9 cellular contexts compared by ENCODE assay signal in the genomic region with DNA sequence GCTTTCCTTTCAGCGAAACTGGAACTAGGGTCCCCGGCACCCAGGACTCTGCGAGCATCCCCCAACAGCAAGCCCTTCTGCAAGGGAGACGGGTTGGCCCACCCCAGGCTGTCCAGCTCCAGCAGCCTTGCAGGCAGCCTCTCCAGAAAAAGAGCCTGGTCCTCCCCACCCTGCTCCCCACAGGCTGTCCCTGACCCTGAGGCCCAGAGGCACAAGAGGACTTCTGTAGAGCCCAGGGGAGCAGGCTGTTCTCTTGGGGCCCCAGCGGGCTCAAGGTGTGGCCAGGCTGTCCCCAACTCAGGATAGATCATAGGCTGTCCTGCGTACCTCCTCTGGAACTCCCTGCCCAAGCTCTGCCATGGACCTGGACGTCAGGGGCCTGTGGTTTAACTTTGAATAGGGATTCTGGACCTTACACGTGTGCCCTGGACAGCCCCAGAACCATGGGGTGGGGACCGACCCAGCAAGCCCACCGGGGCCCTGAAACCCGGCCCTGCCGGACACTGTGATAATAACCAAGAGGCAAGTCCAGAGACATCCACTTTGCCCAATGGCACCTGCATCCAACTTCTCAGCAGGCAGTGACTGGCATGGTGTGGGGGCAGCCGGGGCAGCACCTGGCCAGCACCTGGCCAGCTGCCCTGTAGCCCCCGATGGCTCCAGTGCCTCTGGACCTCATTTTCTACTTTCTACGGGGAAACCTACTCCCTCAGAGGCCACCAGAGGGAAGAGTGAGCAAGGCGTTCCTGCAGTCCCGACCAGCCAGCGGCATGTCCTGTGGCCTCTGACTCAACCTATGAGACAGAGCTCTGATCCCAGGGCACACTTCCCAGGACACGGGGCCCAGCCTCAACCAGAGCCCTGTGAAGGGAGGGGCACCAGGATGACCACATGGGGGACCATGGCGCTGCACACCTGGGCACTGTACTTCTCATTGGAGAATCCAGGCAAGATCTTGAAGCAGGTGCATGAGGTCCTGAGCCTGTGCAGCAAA. TPM values are rescaled to one million over a fixed set of nuclear protein-coding genes. Genes with fewer than 3 reads are reported as not detected.
DNase-seq lines count a peak whose midpoint lies in the region; ATAC-seq, FAIRE-seq and TF ChIP-seq lines count a peak whose summit lies in the region.
"Had no signal": no experiment of that assay in that cellular context is flagged by ENCODE, and none has a peak within 500 bp of the region (broad histone marks: within the 10 kb centered on the region; RNA-seq: fewer than 3 reads in every experiment).

No MANE protein-coding gene starts in this region.

- no peaks in the 10 kb centered on the region for H3K9me1 ChIP-seq in keratinocyte (ENCODE audit: control insufficient read depth, extremely low read depth, insufficient read depth, low read length)

- H3K9ac ChIP-seq in keratinocyte (ENCODE audit: control insufficient read depth, extremely low read depth, insufficient read depth, low read length): no peak overlapping the region

- no peaks in the 10 kb centered on the region for H3K27me3 ChIP-seq in keratinocyte (ENCODE audit: control insufficient read depth, extremely low read depth, insufficient read depth, low read length)

- no peaks in the 10 kb centered on the region for H4K20me1 ChIP-seq in keratinocyte (ENCODE audit: control insufficient read depth, extremely low read depth, insufficient read depth, low read length)

- no peaks in the 10 kb centered on the region for H3K9me3 ChIP-seq in keratinocyte (ENCODE audit: control insufficient read depth, low read depth, low read length)

- POLR2A ChIA-PET in activated CD8-positive, alpha-beta T cell treated with anti-CD3 and anti-CD28 coated beads, Interleukin-2, amount 10 ng/mL, durations not matched to agents 7 days and 5 days (lab: Charles Lee): no interaction called here

- H3K4me3 ChIP-seq in keratinocyte (ENCODE audit: control insufficient read depth in 2 of 3, extremely low read depth in 1 of 3, insufficient read depth in 2 of 3, low read depth in 1 of 3, low read length in 3 of 3): no peak overlapping the region

- FAIRE-seq in keratinocyte (lab: Jason Lieb, UNC): no peak
- FAIRE-seq: endometrium had no signal

- H3K4me3 Mint-ChIP-seq in activated CD8-positive, alpha-beta T cell treated with anti-CD3 and anti-CD28 coated beads, Interleukin-2, amount 10 ng/mL, durations not matched to agents 7 days and 5 days: no peak overlapping the region
- H3K4me3 Mint-ChIP-seq in stimulated activated naive CD8-positive, alpha-beta T cell treated with anti-CD3 and anti-CD28 coated beads, Interleukin-15, amount 100 ng/mL, for 72 hours: no peak overlapping the region

- TF ChIP-seq CTCF in keratinocyte (optimal IDR thresholded peaks at IDR 0.05 in 1 of 3, IDR thresholded peaks at IDR 0.05 in 1 of 3, conservative IDR thresholded peaks at IDR 0.05 in 1 of 3; ENCODE audit: extremely low read depth in 1 of 3, insufficient read depth in 2 of 3, low read length in 3 of 3): peak; percentile 32 to 48 (median 38)

- H3K4me1 Mint-ChIP-seq in activated CD8-positive, alpha-beta T cell treated with anti-CD3 and anti-CD28 coated beads, Interleukin-2, amount 10 ng/mL, durations not matched to agents 7 days and 5 days (ENCODE audit: low read depth): no peaks in the 10 kb centered on the region
- peaks cover 11% of the 10 kb centered on the region for H3K4me1 Mint-ChIP-seq in stimulated activated naive CD8-positive, alpha-beta T cell treated with anti-CD3 and anti-CD28 coated beads, Interleukin-15, amount 100 ng/mL, for 72 hours

- no peaks in the 10 kb centered on the region for H3K9me3 Mint-ChIP-seq in activated CD8-positive, alpha-beta T cell treated with anti-CD3 and anti-CD28 coated beads, Interleukin-2, amount 10 ng/mL, durations not matched to agents 7 days and 5 days (ENCODE audit: insufficient read depth)
- no peaks in the 10 kb centered on the region for H3K9me3 Mint-ChIP-seq in stimulated activated naive CD8-positive, alpha-beta T cell treated with anti-CD3 and anti-CD28 coated beads, Interleukin-15, amount 100 ng/mL, for 72 hours

- no peak for ATAC-seq in activated CD8-positive, alpha-beta T cell treated with anti-CD3 and anti-CD28 coated beads, Interleukin-2, amount 10 ng/mL, durations not matched to agents 7 days and 5 days
- no peak for ATAC-seq in HG02870 (IDR thresholded peaks at IDR 0.05; ENCODE audit: unreplicated experiment)
- no peak for ATAC-seq in stimulated activated naive CD8-positive, alpha-beta T cell treated with anti-CD3 and anti-CD28 coated beads, Interleukin-15, amount 100 ng/mL, for 72 hours
- ATAC-seq in HG03460 (IDR thresholded peaks at IDR 0.05; ENCODE audit: unreplicated experiment): no peak

- no peak overlapping the region for H2AFZ ChIP-seq in keratinocyte (ENCODE audit: control insufficient read depth, low read length)

- dilution Hi-C loops in keratinocyte (cut with MboI; ENCODE audit: extremely low pct_ligation_motif_present, low sequenced_read_pairs): no loop called here

- no peak overlapping the region for H3K27ac Mint-ChIP-seq in activated CD8-positive, alpha-beta T cell treated with anti-CD3 and anti-CD28 coated beads, Interleukin-2, amount 10 ng/mL, durations not matched to agents 7 days and 5 days
- no peak overlapping the region for H3K27ac Mint-ChIP-seq in stimulated activated naive CD8-positive, alpha-beta T cell treated with anti-CD3 and anti-CD28 coated beads, Interleukin-15, amount 100 ng/mL, for 72 hours

- no peaks in the 10 kb centered on the region for H3K27me3 Mint-ChIP-seq in activated CD8-positive, alpha-beta T cell treated with anti-CD3 and anti-CD28 coated beads, Interleukin-2, amount 10 ng/mL, durations not matched to agents 7 days and 5 days (ENCODE audit: low read depth)
- no peaks in the 10 kb centered on the region for H3K27me3 Mint-ChIP-seq in stimulated activated naive CD8-positive, alpha-beta T cell treated with anti-CD3 and anti-CD28 coated beads, Interleukin-15, amount 100 ng/mL, for 72 hours

- no peak overlapping the region for H3K27ac ChIP-seq in keratinocyte (ENCODE audit: control insufficient read depth, insufficient read depth, low read length)

- H3K36me3 ChIP-seq in keratinocyte (ENCODE audit: control insufficient read depth in 2 of 2, extremely low read depth in 1 of 2, insufficient read depth in 2 of 2, low read length in 2 of 2): no peaks in the 10 kb centered on the region

- H3K36me3 Mint-ChIP-seq in activated CD8-positive, alpha-beta T cell treated with anti-CD3 and anti-CD28 coated beads, Interleukin-2, amount 10 ng/mL, durations not matched to agents 7 days and 5 days (ENCODE audit: low read depth): no peaks in the 10 kb centered on the region

- H3K4me2 ChIP-seq in keratinocyte (ENCODE audit: control insufficient read depth, extremely low read depth, insufficient read depth, low read depth, low read length): no peak overlapping the region

- no peaks in the 10 kb centered on the region for H3K79me2 ChIP-seq in keratinocyte (ENCODE audit: control insufficient read depth, insufficient read depth, low read length)

- CTCF ChIA-PET in activated CD8-positive, alpha-beta T cell treated with anti-CD3 and anti-CD28 coated beads, Interleukin-2, amount 10 ng/mL, durations not matched to agents 7 days and 5 days (lab: Charles Lee): interaction anchor here (1.1 to 1.3 kb wide), 2 partner anchors 16 to 160 kb away, joined by 3 to 5 read pairs; partner anchors contain the start of gene FAM32A

- H3K4me1 ChIP-seq in keratinocyte (ENCODE audit: control insufficient read depth, extremely low read depth, insufficient read depth, low read length): no peaks in the 10 kb centered on the region

- peak; percentile 26 for DNase-seq in COLO829 (ENCODE audit: low spot score)
- DNase-seq in HT-29 (ENCODE audit: low spot score): peak; percentile 45
- DNase-seq in activated CD8-positive, alpha-beta T cell treated with anti-CD3 and anti-CD28 coated beads, Interleukin-2, amount 10 ng/mL, durations not matched to agents 7 days and 5 days: peak; percentile 29
- DNase-seq in keratinocyte (ENCODE audit: low read depth, low spot score): no peak
- no peak for DNase-seq in SHP77 treated with DMSO at 0.1 percent for 48 hours (lab: John Stamatoyannopoulos, UW)
- DNase-seq in stimulated activated naive CD8-positive, alpha-beta T cell treated with anti-CD3 and anti-CD28 coated beads, Interleukin-15, amount 100 ng/mL, for 72 hours: no peak

RNA-seq across cellular contexts. Expression of gene TPM4, which starts 50.9 kb away (rescaled TPM):
- 160 and 166 TPM in 2 replicates for total RNA-seq in HT-29 (2014; rRNA removed; shearing (Covaris generic))
- 100 to 1,000 TPM; 424 to 436 TPM for total RNA-seq in activated CD8-positive, alpha-beta T cell treated with anti-CD3 and anti-CD28 coated beads, Interleukin-2, amount 10 ng/mL, durations not matched to agents 7 days and 5 days
- polyA plus RNA-seq in keratinocyte: 489 to 646 TPM (median 581 TPM) in 3 replicates
- 905 TPM for polyA plus RNA-seq in keratinocyte (2011; ENCODE audit: low read depth)
- 586 and 787 TPM in 2 replicates for polyA plus RNA-seq in keratinocyte (2011; cell fraction: cytosol; rRNA removed)
- polyA plus RNA-seq in keratinocyte (2011; cell fraction: nucleus; rRNA removed): 358 and 397 TPM in 2 replicates
- polyA plus RNA-seq in keratinocyte (2012; ENCODE audit: low replicate concordance): 305 and 592 TPM in 2 replicates
- 93.6 to 294 TPM (median 216 TPM) in 3 replicates for polyA minus RNA-seq in keratinocyte
- 587 TPM for polyA minus RNA-seq in keratinocyte (2011; cell fraction: cytosol; rRNA and poly(A)+ RNA removed)
- polyA minus RNA-seq in keratinocyte (2011; cell fraction: nucleus; rRNA and poly(A)+ RNA removed): 114 and 189 TPM in 2 replicates

Comparison
In these comparisons a context has a peak if more than half of its experiments do, and no peak if none do; other contexts are left out.
1. DNase-seq: peak in COLO829 (single experiment), HT-29 (single experiment) and activated CD8-positive, alpha-beta T cell treated with anti-CD3 and anti-CD28 coated beads, Interleukin-2, amount 10 ng/mL, durations not matched to agents 7 days and 5 days (single experiment); none in keratinocyte (single experiment), SHP77 treated with DMSO at 0.1 percent for 48 hours (single experiment) and stimulated activated naive CD8-positive, alpha-beta T cell treated with anti-CD3 and anti-CD28 coated beads, Interleukin-15, amount 100 ng/mL, for 72 hours (0 of 2).